ENCODE assay signal across 1 cellular context in the genomic region with DNA sequence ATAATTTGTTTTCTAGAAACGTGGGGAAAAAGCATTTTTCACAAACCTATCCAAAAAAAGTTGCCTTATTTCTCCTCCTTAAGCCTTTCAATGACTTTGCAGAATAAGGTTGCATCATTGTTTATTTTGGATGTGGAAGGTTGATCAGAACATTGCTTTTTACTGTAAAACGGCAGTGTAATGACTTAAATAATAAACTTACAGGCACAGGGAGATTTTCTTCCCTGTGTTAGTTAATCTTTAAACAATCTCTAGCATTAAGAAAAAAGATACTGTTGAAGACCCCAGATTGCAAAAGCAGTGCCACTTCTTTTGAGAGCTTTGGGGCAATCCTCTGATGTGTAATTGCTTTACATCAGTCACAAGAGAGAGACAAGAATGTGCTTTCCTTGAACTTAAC.
A peak's percentile ranks its signal among the peaks of the same experiment; 100 is the strongest.
TF ChIP-seq lines count a peak whose summit lies in the region.

No MANE protein-coding gene starts in this region.

TF ChIP-seq in K562, 482 proteins besides CTCF, POLR2A, EP300 and RAD21 (continued from another document):
- TF ChIP-seq, protein P1, sequence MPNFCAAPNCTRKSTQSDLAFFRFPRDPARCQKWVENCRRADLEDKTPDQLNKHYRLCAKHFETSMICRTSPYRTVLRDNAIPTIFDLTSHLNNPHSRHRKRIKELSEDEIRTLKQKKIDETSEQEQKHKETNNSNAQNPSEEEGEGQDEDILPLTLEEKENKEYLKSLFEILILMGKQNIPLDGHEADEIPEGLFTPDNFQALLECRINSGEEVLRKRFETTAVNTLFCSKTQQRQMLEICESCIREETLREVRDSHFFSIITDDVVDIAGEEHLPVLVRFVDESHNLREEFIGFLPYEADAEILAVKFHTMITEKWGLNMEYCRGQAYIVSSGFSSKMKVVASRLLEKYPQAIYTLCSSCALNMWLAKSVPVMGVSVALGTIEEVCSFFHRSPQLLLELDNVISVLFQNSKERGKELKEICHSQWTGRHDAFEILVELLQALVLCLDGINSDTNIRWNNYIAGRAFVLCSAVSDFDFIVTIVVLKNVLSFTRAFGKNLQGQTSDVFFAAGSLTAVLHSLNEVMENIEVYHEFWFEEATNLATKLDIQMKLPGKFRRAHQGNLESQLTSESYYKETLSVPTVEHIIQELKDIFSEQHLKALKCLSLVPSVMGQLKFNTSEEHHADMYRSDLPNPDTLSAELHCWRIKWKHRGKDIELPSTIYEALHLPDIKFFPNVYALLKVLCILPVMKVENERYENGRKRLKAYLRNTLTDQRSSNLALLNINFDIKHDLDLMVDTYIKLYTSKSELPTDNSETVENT (CRISPR knock-in tag; IDR thresholded peaks at IDR 0.05): no peak
- no peak for TF ChIP-seq ZNF785 (CRISPR knock-in tag; IDR thresholded peaks at IDR 0.05)
- no peak for TF ChIP-seq HMG20B (CRISPR knock-in tag; IDR thresholded peaks at IDR 0.05)
- TF ChIP-seq CEBPG (CRISPR knock-in tag; IDR thresholded peaks at IDR 0.05): peak; percentile 55; the same call in 1 of the 2 replicates
- peak; percentile 88 to 94 for TF ChIP-seq CEBPG (tag; conservative IDR thresholded peaks at IDR 0.05 in 1 of 2, IDR thresholded peaks at IDR 0.05 in 1 of 2)
- TF ChIP-seq SRSF7 (optimal IDR thresholded peaks at IDR 0.05; ENCODE audit: low read depth, low read length): no peak
- no peak for TF ChIP-seq NR2C1 (IDR thresholded peaks at IDR 0.05)
- no peak for TF ChIP-seq NR2C1 (tag; IDR thresholded peaks at IDR 0.05)
- TF ChIP-seq ZNF79 (CRISPR knock-in tag; IDR thresholded peaks at IDR 0.05; ENCODE audit: low read depth): no peak
- TF ChIP-seq ZNF184 (CRISPR knock-in tag; IDR thresholded peaks at IDR 0.05): no peak
- TF ChIP-seq TAF15 (IDR thresholded peaks at IDR 0.05; ENCODE audit: low read depth, low read length): no peak
- TF ChIP-seq NFIX (CRISPR knock-in tag; IDR thresholded peaks at IDR 0.05; ENCODE audit: low read depth): no peak
- TF ChIP-seq SMARCE1 (IDR thresholded peaks at IDR 0.05): peak; percentile 22; the same call in 1 of the 2 replicates
- TF ChIP-seq ARID1B (IDR thresholded peaks at IDR 0.05): peak; percentile 36; the same call in 1 of the 2 replicates
- TF ChIP-seq ZNF253 (CRISPR knock-in tag; conservative IDR thresholded peaks at IDR 0.05): no peak
- TF ChIP-seq GABPA (tag; conservative IDR thresholded peaks at IDR 0.05; ENCODE audit: low read depth): no peak
- no peak for TF ChIP-seq PYGO2 (tag; IDR thresholded peaks at IDR 0.05)
- TF ChIP-seq DIDO1 (tag; IDR thresholded peaks at IDR 0.05; ENCODE audit: low read depth): no peak
- TF ChIP-seq, protein P2, sequence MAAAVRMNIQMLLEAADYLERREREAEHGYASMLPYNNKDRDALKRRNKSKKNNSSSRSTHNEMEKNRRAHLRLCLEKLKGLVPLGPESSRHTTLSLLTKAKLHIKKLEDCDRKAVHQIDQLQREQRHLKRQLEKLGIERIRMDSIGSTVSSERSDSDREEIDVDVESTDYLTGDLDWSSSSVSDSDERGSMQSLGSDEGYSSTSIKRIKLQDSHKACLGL (CRISPR knock-in tag; IDR thresholded peaks at IDR 0.05; ENCODE audit: borderline replicate concordance, poor library complexity, severe bottlenecking): no peak
- no peak for TF ChIP-seq ZFP36 (IDR thresholded peaks at IDR 0.05; ENCODE audit: low read depth, low read length, partially characterized antibody)
- no peak for TF ChIP-seq RBM39 (optimal IDR thresholded peaks at IDR 0.05; ENCODE audit: low read depth, low read length)
- no peak for TF ChIP-seq ELF4 (CRISPR knock-in tag; IDR thresholded peaks at IDR 0.05)
- TF ChIP-seq, protein P3, sequence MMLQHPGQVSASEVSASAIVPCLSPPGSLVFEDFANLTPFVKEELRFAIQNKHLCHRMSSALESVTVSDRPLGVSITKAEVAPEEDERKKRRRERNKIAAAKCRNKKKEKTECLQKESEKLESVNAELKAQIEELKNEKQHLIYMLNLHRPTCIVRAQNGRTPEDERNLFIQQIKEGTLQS (IDR thresholded peaks at IDR 0.05): peak; percentile 95
- TF ChIP-seq, protein P3 (CRISPR knock-in tag; conservative IDR thresholded peaks at IDR 0.05): no peak
- TF ChIP-seq ZNF830 (CRISPR knock-in tag; IDR thresholded peaks at IDR 0.05): no peak
- TF ChIP-seq, protein P4, sequence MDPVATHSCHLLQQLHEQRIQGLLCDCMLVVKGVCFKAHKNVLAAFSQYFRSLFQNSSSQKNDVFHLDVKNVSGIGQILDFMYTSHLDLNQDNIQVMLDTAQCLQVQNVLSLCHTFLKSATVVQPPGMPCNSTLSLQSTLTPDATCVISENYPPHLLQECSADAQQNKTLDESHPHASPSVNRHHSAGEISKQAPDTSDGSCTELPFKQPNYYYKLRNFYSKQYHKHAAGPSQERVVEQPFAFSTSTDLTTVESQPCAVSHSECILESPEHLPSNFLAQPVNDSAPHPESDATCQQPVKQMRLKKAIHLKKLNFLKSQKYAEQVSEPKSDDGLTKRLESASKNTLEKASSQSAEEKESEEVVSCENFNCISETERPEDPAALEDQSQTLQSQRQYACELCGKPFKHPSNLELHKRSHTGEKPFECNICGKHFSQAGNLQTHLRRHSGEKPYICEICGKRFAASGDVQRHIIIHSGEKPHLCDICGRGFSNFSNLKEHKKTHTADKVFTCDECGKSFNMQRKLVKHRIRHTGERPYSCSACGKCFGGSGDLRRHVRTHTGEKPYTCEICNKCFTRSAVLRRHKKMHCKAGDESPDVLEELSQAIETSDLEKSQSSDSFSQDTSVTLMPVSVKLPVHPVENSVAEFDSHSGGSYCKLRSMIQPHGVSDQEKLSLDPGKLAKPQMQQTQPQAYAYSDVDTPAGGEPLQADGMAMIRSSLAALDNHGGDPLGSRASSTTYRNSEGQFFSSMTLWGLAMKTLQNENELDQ (CRISPR knock-in tag; IDR thresholded peaks at IDR 0.05; ENCODE audit: borderline replicate concordance): no peak
- TF ChIP-seq KAT8 (IDR thresholded peaks at IDR 0.05; ENCODE audit: low read depth): no peak
- TF ChIP-seq MBD2 (IDR thresholded peaks at IDR 0.05; ENCODE audit: borderline replicate concordance, low read depth): no peak
TF ChIP-seq in K562: peak in this region for 20.
